In the genomic region with DNA sequence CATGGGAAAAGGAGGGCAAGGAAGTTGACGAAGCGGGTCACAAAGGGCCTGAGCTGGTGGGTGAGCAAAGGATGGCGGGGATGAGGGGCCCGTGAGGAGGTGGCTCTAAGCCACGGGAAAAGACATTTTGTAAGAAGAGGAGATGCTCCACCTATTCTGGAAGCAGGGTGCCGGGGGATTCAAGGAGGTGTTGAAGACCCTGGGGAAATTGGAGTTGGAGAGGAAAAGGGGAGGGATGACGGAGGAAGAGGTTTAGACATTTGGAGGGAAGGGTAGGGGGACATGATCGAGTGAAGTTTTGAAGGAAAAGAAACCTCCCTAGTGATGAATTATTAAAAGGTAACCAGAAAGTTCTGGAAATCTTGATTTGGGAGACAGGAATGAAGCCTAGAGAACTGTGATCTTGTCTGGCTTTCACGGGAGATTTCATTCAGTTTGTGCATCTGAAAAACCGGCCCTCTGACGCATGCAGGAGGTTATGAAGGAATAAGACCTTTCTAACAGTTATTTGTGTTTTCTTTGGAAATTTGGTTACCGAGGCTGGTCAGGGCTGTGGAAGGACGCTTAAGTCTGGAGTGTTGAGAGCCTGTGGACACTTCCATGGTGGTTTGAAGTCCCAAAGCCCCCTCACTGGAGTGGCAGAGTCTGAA, we compare ENCODE assay signal across 9 cellular contexts. TPM values are rescaled to one million over a fixed set of nuclear protein-coding genes. Genes with fewer than 3 reads are reported as not detected.
DNase-seq lines count a peak whose midpoint lies in the region; ATAC-seq, FAIRE-seq and TF ChIP-seq lines count a peak whose summit lies in the region.
"Had no signal": no experiment of that assay in that cellular context is flagged by ENCODE, and none has a peak within 500 bp of the region (broad histone marks: within the 10 kb centered on the region; RNA-seq: fewer than 3 reads in every experiment).

No MANE protein-coding gene starts in this region.

- no peak for ATAC-seq in left cardiac atrium
- ATAC-seq in HG02642 (IDR thresholded peaks at IDR 0.05; ENCODE audit: poor library complexity, unreplicated experiment), result no peak

- no peaks in the 10 kb centered on the region for H3K36me3 ChIP-seq in left ventricle myocardium inferior
- H3K36me3 ChIP-seq in bronchial epithelial cell (ENCODE audit: control insufficient read depth, insufficient read depth, low read length), result no peaks in the 10 kb centered on the region
- H3K36me3 ChIP-seq in muscle layer of colon (ENCODE audit: insufficient read depth, low read length), result no peaks in the 10 kb centered on the region
- H3K36me3 ChIP-seq in vagina, result no peaks in the 10 kb centered on the region

- no peak for TF ChIP-seq POLR2A in vagina (IDR thresholded peaks at IDR 0.05)

- peaks cover 21% of the 10 kb centered on the region for H3K27me3 ChIP-seq in left ventricle myocardium inferior (ENCODE audit: low read depth)
- no peaks in the 10 kb centered on the region for H3K27me3 ChIP-seq in bronchial epithelial cell (ENCODE audit: control insufficient read depth, insufficient read depth, low read length)
- H3K27me3 ChIP-seq in muscle layer of colon (ENCODE audit: control insufficient read depth in 1 of 2, insufficient read depth in 2 of 2, low read length in 2 of 2), result no peaks in the 10 kb centered on the region
- H3K27me3 ChIP-seq in vagina, result no peaks in the 10 kb centered on the region

- peak overlapping the region; percentile 78 for H3K9ac ChIP-seq in muscle layer of colon (ENCODE audit: low read length)

- H3K9me3 ChIP-seq in left ventricle myocardium inferior (replicated peaks) (no peaks in the 10 kb centered on the region), muscle layer of colon (ENCODE audit: low read length) (no peaks in the 10 kb centered on the region), vagina (no peaks in the 10 kb centered on the region)

- no peak overlapping the region for H3K27ac ChIP-seq in left ventricle myocardium inferior (replicated peaks)
- no peak overlapping the region for H3K27ac ChIP-seq in muscle layer of colon (ENCODE audit: low read depth, low read length)
- H3K27ac ChIP-seq in vagina, result peak overlapping the region; percentile 80

- TF ChIP-seq CTCF in left ventricle myocardium inferior (IDR thresholded peaks at IDR 0.05; ENCODE audit: borderline replicate concordance) (no peak), bronchial epithelial cell (IDR thresholded peaks at IDR 0.05; ENCODE audit: insufficient read depth, low read length, severe bottlenecking) (no peak), vagina (IDR thresholded peaks at IDR 0.05) (no peak)

- H3K4me3 ChIP-seq in left ventricle myocardium inferior, result peak overlapping the region; percentile 86
- peak overlapping the region; percentile 50 for H3K4me3 ChIP-seq in bronchial epithelial cell (ENCODE audit: low read depth, low read length)
- peak overlapping the region; percentile 75 to 89 for H3K4me3 ChIP-seq in muscle layer of colon (ENCODE audit: low read depth in 1 of 2, low read length in 2 of 2)
- H3K4me3 ChIP-seq in vagina, result peak overlapping the region; percentile 79 to 84

- DNase-seq in left ventricle myocardium inferior, result no peak
- no peak for DNase-seq in left cardiac atrium
- no peak for DNase-seq in bronchial epithelial cell (ENCODE audit: low read depth)
- no peak for DNase-seq in vagina (ENCODE audit: extremely low spot score in 2 of 2)
- DNase-seq in D341Med (ENCODE audit: low spot score), result no peak
- no peak for DNase-seq in AG08396 (ENCODE audit: low spot score)

- H3K4me1 ChIP-seq in left ventricle myocardium inferior, result peaks cover 28% of the 10 kb centered on the region
- H3K4me1 ChIP-seq in muscle layer of colon (ENCODE audit: insufficient read depth, low read length), result peaks cover 13% of the 10 kb centered on the region
- peaks cover 46% of the 10 kb centered on the region for H3K4me1 ChIP-seq in vagina

- intact Hi-C loops in left ventricle myocardium inferior (cut with micrococcal nuclease) (no loop called here), left cardiac atrium (cut with DNase I) (no loop called here), vagina (cut with DNase I) (no loop called here)

- FAIRE-seq in bronchial epithelial cell (lab: Jason Lieb, UNC), result no peak
- FAIRE-seq: G401.6 had no signal

RNA-seq across cellular contexts. Expression of gene SMO, which starts 1.4 kb away (rescaled TPM):
- 4.6 TPM for total RNA-seq in left ventricle myocardium inferior
- total RNA-seq in left cardiac atrium, result 1 to 10 TPM; 5.4 to 7.6 TPM
- total RNA-seq in bronchial epithelial cell, result 2.4 and 5.0 TPM in 2 replicates
- total RNA-seq in vagina, result 22.1 TPM

RNA-seq across cellular contexts. Expression of gene AHCYL2, which starts 35.0 kb away (rescaled TPM):
- 6.0 TPM for total RNA-seq in left ventricle myocardium inferior
- total RNA-seq in left cardiac atrium, result 1 to 10 TPM; 5.7 to 6.4 TPM
- total RNA-seq in bronchial epithelial cell, result 5.0 and 7.2 TPM in 2 replicates
- 19.6 TPM for total RNA-seq in vagina

RNA-seq across cellular contexts. Expression of gene TSPAN33, which starts 45.3 kb away (rescaled TPM):
- 9.7 TPM for total RNA-seq in left ventricle myocardium inferior
- 10 to 100 TPM; 10.9 to 12.3 TPM for total RNA-seq in left cardiac atrium
- total RNA-seq in bronchial epithelial cell, result 1.3 and 1.7 TPM in 2 replicates
- total RNA-seq in vagina, result 2.7 TPM
